In the genomic region with DNA sequence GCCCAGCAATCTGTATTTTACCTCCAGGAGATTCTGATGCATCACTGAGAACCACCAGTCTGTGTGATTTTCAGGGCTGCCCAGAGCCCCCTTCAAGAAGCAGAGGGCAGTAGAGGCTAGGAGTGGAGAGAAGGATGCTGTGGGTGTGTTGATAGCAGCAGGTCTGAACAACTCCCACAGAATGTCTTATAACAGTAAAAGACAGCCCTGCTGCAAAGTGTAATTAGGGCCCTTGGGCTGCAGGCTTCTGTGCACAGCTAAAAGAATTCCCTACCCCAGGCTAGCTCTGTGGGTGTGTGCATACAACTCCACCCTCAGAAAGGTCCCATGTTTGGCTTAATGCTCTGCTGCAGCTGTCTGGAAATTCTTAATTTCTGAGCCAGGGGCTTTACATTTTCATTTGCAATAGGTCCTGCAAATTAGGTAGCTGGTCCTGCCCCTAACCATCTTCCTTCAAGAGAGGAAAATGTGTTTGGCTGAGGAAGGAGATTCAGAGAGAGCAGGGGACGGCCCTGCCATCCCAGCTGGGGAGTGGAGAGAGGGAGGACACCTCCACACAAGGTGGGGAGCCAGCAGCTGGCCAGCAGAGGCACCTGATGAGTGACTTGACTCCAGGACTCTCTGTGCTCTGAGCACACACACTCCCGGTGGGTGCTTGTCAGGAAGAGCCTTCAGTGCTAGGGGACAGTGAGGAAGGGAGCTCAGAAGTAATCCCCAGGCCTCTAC, we compare ENCODE assay signal across 15 cellular contexts. TPM values are rescaled to one million over a fixed set of nuclear protein-coding genes. Genes with fewer than 3 reads are reported as not detected.
DNase-seq lines count a peak whose midpoint lies in the region; ATAC-seq and TF ChIP-seq lines count a peak whose summit lies in the region.
"Had no signal": no experiment of that assay in that cellular context is flagged by ENCODE, and none has a peak within 500 bp of the region (broad histone marks: within the 10 kb centered on the region; RNA-seq: fewer than 3 reads in every experiment).

No MANE protein-coding gene starts in this region.

- H3K36me3 ChIP-seq in osteoblast (ENCODE audit: insufficient read depth, low read length): no peaks in the 10 kb centered on the region
- H3K36me3 ChIP-seq in naive thymus-derived CD4-positive, alpha-beta T cell (ENCODE audit: control insufficient read depth in 2 of 3, insufficient read depth in 3 of 3, low read length in 3 of 3): no peaks in the 10 kb centered on the region
- H3K36me3 ChIP-seq: prostate gland, tibial artery had no signal

- CTCF ChIA-PET in naive thymus-derived CD4-positive, alpha-beta T cell (lab: Charles Lee): no interaction called here

- no peak for ATAC-seq in naive thymus-derived CD4-positive, alpha-beta T cell
- no peak for ATAC-seq in omental fat pad (ENCODE audit: low FRiP score)

- H2AFZ ChIP-seq in osteoblast (ENCODE audit: low read length): no peak overlapping the region

- H3K4me1 ChIP-seq in osteoblast (ENCODE audit: insufficient read depth, low read length): peaks cover 17% of the 10 kb centered on the region
- no peaks in the 10 kb centered on the region for H3K4me1 ChIP-seq in naive thymus-derived CD4-positive, alpha-beta T cell (ENCODE audit: control insufficient read depth in 2 of 2, insufficient read depth in 2 of 2, low read length in 2 of 2)

- H3K9me3 Mint-ChIP-seq in naive thymus-derived CD4-positive, alpha-beta T cell: no peaks in the 10 kb centered on the region
- H3K9me3 Mint-ChIP-seq: brain had no signal

- H3K27me3 ChIP-seq in dorsolateral prefrontal cortex: no peaks in the 10 kb centered on the region
- peaks cover 50% of the 10 kb centered on the region for H3K27me3 ChIP-seq in osteoblast (ENCODE audit: insufficient read depth, low read length)
- H3K27me3 ChIP-seq in naive thymus-derived CD4-positive, alpha-beta T cell (ENCODE audit: control insufficient read depth in 2 of 2, insufficient read depth in 2 of 2, low read length in 2 of 2): peaks cover 0 to 2% of the 10 kb centered on the region in 2 donors
- H3K27me3 ChIP-seq: tibial artery had no signal

- DNase-seq in DMS 273 treated with DMSO at 0.1 percent for 48 hours (lab: John Stamatoyannopoulos, UW): peak; percentile 14
- peak; percentile 35 for DNase-seq in NCI-H2227 (lab: John Stamatoyannopoulos, UW; ENCODE audit: unreplicated experiment)
- DNase-seq in dorsolateral prefrontal cortex: peak in 3 of 10 donors; percentile 42 to 46 (median 43)
- peak; percentile 69 for DNase-seq in osteoblast (ENCODE audit: insufficient read length, low spot score, missing footprints)
- no peak for DNase-seq in naive thymus-derived CD4-positive, alpha-beta T cell
- DNase-seq in substantia nigra (lab: John Stamatoyannopoulos, UW): no peak
- no peak for DNase-seq in omental fat pad (ENCODE audit: low spot score)
- DNase-seq in NCI-H82 (lab: John Stamatoyannopoulos, UW): no peak
- DNase-seq: activated T-cell treated with anti-CD3 and anti-CD28 coated beads, Interleukin-2, amount 50 U/mL, for 1 hour; COR-L47; NCI-H146 had no signal

- H3K27ac ChIP-seq in dorsolateral prefrontal cortex: peak overlapping the region in 46 of 59 donors; percentile 8 to 87 (median 67)
- no peak overlapping the region for H3K27ac ChIP-seq in osteoblast (ENCODE audit: low read depth, low read length)
- no peak overlapping the region for H3K27ac ChIP-seq in naive thymus-derived CD4-positive, alpha-beta T cell (ENCODE audit: low read depth, low read length)
- no peak overlapping the region for H3K27ac ChIP-seq in substantia nigra (ENCODE audit: low read depth, low read length, poor library complexity, severe bottlenecking)
- H3K27ac ChIP-seq: prostate gland, tibial artery had no signal

- peaks cover 6% of the 10 kb centered on the region for H4K20me1 ChIP-seq in osteoblast (ENCODE audit: insufficient read depth, low read length)

- POLR2A ChIA-PET in naive thymus-derived CD4-positive, alpha-beta T cell (lab: Charles Lee): no interaction called here

- intact Hi-C loops in dorsolateral prefrontal cortex (cut with DNase I): no loop called here
- intact Hi-C loops in naive thymus-derived CD4-positive, alpha-beta T cell (cut with micrococcal nuclease): no loop called here

- no peak overlapping the region for H3K4me2 ChIP-seq in osteoblast (ENCODE audit: insufficient read depth, low read length)

- TF ChIP-seq CTCF in dorsolateral prefrontal cortex (IDR thresholded peaks at IDR 0.05 in 54 of 56, conservative IDR thresholded peaks at IDR 0.05 in 2 of 56; ENCODE audit: low read depth in 1 of 56, partially characterized antibody in 56 of 56) (peak in 28 of 56 donors; percentile 6 to 46 (median 24)), osteoblast (IDR thresholded peaks at IDR 0.05; ENCODE audit: extremely low read depth, low read depth, low read length) (peak; percentile 25), omental fat pad (IDR thresholded peaks at IDR 0.05) (no peak)

- no peak overlapping the region for H3K27ac Mint-ChIP-seq in naive thymus-derived CD4-positive, alpha-beta T cell

- H3K4me1 Mint-ChIP-seq in naive thymus-derived CD4-positive, alpha-beta T cell: peaks cover 5 to 11% (median 6%) of the 10 kb centered on the region in 7 donors

- peaks cover 0 to 9% (median 4%) of the 10 kb centered on the region in 5 donors for H3K27me3 Mint-ChIP-seq in naive thymus-derived CD4-positive, alpha-beta T cell
- H3K27me3 Mint-ChIP-seq: brain had no signal

- no peaks in the 10 kb centered on the region for H3K36me3 Mint-ChIP-seq in naive thymus-derived CD4-positive, alpha-beta T cell
- H3K36me3 Mint-ChIP-seq: brain had no signal

- H3K4me3 ChIP-seq in dorsolateral prefrontal cortex (no peak overlapping the region), osteoblast (ENCODE audit: insufficient read depth, low read length) (no peak overlapping the region)
- no peak overlapping the region for H3K4me3 ChIP-seq in naive thymus-derived CD4-positive, alpha-beta T cell (ENCODE audit: low read length)
- H3K4me3 ChIP-seq: prostate gland, tibial artery had no signal

- no peak overlapping the region for H3K4me3 Mint-ChIP-seq in naive thymus-derived CD4-positive, alpha-beta T cell
- H3K4me3 Mint-ChIP-seq: brain had no signal

- no peaks in the 10 kb centered on the region for H3K9me3 ChIP-seq in osteoblast (ENCODE audit: low read depth, low read length)
- no peaks in the 10 kb centered on the region for H3K9me3 ChIP-seq in naive thymus-derived CD4-positive, alpha-beta T cell (ENCODE audit: control insufficient read depth in 2 of 3, low read length in 3 of 3)
- H3K9me3 ChIP-seq: prostate gland, tibial artery had no signal

- H3K79me2 ChIP-seq in osteoblast (ENCODE audit: insufficient read depth, low read length): no peaks in the 10 kb centered on the region

RNA-seq across cellular contexts. Expression of gene RAB6B, which starts 43.3 kb away (rescaled TPM):
- total RNA-seq in dorsolateral prefrontal cortex (100 to 1,000 TPM; 119 to 563 (median 431) TPM), osteoblast (0.59 and 0.72 TPM in 2 replicates), omental fat pad (10 to 100 TPM in 1 of 4 donors, 1 to 10 TPM in 3; 1.7 to 16.4 (median 3.4) TPM)
- 1 to 10 TPM in 1 of 5 experiments, under 1 TPM in 1, not detected in 3; 0.17 to 1.2 TPM for total RNA-seq in naive thymus-derived CD4-positive, alpha-beta T cell
- under 1 TPM; 0.14 to 0.26 TPM for polyA plus RNA-seq in naive thymus-derived CD4-positive, alpha-beta T cell
- total RNA-seq: OCI-LY7 had no signal

Comparison
In these comparisons a context has a peak if more than half of its experiments do, and no peak if none do; other contexts are left out.
1. DNase-seq: peak in DMS 273 treated with DMSO at 0.1 percent for 48 hours (single experiment), NCI-H2227 (single experiment) and osteoblast (single experiment); none in naive thymus-derived CD4-positive, alpha-beta T cell (0 of 9), substantia nigra (0 of 49), omental fat pad (single experiment) and NCI-H82 (single experiment).
2. H3K27ac ChIP-seq: peak in dorsolateral prefrontal cortex (46 of 59); none in osteoblast (single experiment), naive thymus-derived CD4-positive, alpha-beta T cell (single experiment) and substantia nigra (single experiment).
3. RNA of gene RAB6B, which starts 43.3 kb away (total RNA-seq): 119 to 563 TPM in dorsolateral prefrontal cortex; 1.7 to 16.4 TPM in omental fat pad, 0.59 to 0.72 TPM in osteoblast and 0.17 to 1.2 TPM in naive thymus-derived CD4-positive, alpha-beta T cell; every median in the first group is over 4 times any median in the second.